1 cellular context compared by ENCODE assay signal in the genomic region with DNA sequence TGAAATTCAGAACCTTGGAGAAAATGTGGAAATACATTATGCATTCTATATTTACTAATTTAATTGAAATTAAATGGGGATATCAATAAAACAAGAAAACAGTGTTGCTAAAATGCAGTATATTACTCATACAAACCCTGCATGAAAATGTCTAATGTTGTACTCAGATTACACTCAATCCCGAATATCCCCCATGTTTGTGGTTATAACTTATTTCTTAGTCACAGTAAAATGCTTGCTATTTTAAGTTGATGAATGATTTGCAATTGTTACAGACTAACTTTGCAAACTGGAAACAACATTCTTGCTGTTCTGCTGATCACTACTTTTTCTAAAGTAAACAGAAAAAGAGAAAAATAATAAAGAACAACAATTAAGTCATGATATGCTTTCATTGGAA.
TF ChIP-seq lines count a peak whose summit lies in the region.

No MANE protein-coding gene starts in this region.

TF ChIP-seq in SK-N-SH treated with all-trans-retinoic acid at 6 μM for 48 hours, 23 proteins besides CTCF, POLR2A, EP300 and RAD21 (continued from another document):
- TF ChIP-seq, protein P1, sequence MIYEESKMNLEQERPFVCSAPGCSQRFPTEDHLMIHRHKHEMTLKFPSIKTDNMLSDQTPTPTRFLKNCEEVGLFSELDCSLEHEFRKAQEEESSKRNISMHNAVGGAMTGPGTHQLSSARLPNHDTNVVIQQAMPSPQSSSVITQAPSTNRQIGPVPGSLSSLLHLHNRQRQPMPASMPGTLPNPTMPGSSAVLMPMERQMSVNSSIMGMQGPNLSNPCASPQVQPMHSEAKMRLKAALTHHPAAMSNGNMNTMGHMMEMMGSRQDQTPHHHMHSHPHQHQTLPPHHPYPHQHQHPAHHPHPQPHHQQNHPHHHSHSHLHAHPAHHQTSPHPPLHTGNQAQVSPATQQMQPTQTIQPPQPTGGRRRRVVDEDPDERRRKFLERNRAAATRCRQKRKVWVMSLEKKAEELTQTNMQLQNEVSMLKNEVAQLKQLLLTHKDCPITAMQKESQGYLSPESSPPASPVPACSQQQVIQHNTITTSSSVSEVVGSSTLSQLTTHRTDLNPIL (CRISPR knock-in tag; IDR thresholded peaks at IDR 0.05; ENCODE audit: low read depth) = no peak
- TF ChIP-seq SNAI2 (CRISPR knock-in tag; IDR thresholded peaks at IDR 0.05) (no peak), TCF4 (CRISPR knock-in tag; IDR thresholded peaks at IDR 0.05; ENCODE audit: borderline replicate concordance) (no peak)
- TF ChIP-seq, protein P2, sequence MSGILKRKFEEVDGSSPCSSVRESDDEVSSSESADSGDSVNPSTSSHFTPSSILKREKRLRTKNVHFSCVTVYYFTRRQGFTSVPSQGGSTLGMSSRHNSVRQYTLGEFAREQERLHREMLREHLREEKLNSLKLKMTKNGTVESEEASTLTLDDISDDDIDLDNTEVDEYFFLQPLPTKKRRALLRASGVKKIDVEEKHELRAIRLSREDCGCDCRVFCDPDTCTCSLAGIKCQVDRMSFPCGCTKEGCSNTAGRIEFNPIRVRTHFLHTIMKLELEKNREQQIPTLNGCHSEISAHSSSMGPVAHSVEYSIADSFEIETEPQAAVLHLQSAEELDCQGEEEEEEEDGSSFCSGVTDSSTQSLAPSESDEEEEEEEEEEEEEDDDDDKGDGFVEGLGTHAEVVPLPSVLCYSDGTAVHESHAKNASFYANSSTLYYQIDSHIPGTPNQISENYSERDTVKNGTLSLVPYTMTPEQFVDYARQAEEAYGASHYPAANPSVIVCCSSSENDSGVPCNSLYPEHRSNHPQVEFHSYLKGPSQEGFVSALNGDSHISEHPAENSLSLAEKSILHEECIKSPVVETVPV (CRISPR knock-in tag; IDR thresholded peaks at IDR 0.05) = no peak
